26 cellular contexts compared by ENCODE assay signal in genomic region chr17:34853916-34854315, GRCh38.
"Had no signal": no experiment of that assay in that cellular context is flagged by ENCODE, and none has a peak within 500 bp of the region (broad histone marks: within the 10 kb centered on the region; RNA-seq: fewer than 3 reads in every experiment).

No MANE protein-coding gene starts in this region.

- H3K4me1 ChIP-seq: neural progenitor cell, parathyroid adenoma, prostate gland, right atrium auricular region, sigmoid colon, stomach, thyroid gland, tibial nerve, upper lobe of left lung, vagina had no signal

- DNase-seq: natural killer cell; occipital lobe; ovary; posterior cingulate gyrus; retina; right lobe of liver; sigmoid colon; small intestine; stimulated activated CD4-positive, alpha-beta T cell treated with anti-CD3 and anti-CD28 coated beads, Interleukin-15, amount 100 ng/mL, for 24 hours; stimulated activated CD4-positive, alpha-beta T cell treated with anti-CD3 and anti-CD28 coated beads, Interleukin-2, amount 100 ng/mL, for 24 hours; stimulated activated CD4-positive, alpha-beta T cell treated with anti-CD3 and anti-CD28 coated beads, Interleukin-2, amount 100 ng/mL, for 48 hours; stimulated activated CD4-positive, alpha-beta T cell treated with anti-CD3 and anti-CD28 coated beads, Interleukin-4, amount 100 ng/mL, for 24 hours; stimulated activated naive B cell treated with anti-CD40 and anti-IgM and Interleukin-4, amounts not matched to agents 10 μg/mL and 1 μg/mL and 100 μg/mL, for 72 hours; stimulated activated naive CD4-positive, alpha-beta T cell treated with Interleukin-2 at 50 U/mL for 16 hours; stomach; thyroid gland; trophoblast cell; upper lobe of left lung had no signal

- H3K9me3 ChIP-seq: ovary, prostate gland, right atrium auricular region, right lobe of liver, sigmoid colon, stomach, thoracic aorta, thyroid gland, tibial nerve, upper lobe of left lung, vagina had no signal

- H3K27ac ChIP-seq: neural progenitor cell, ovary, parathyroid adenoma, prostate gland, right atrium auricular region, right lobe of liver, sigmoid colon, stomach, thoracic aorta, thyroid gland, tibial nerve, upper lobe of left lung, vagina had no signal

- ATAC-seq: natural killer cell; right lobe of liver; stimulated activated effector memory CD8-positive, alpha-beta T cell treated with anti-CD3 and anti-CD28 coated beads, Interleukin-12 subunit alpha, Interleukin-12 subunit beta, amount 100 ng/mL, for 72 hours; stimulated activated naive B cell treated with anti-CD40 and anti-IgM and Interleukin-4, amounts not matched to agents 10 μg/mL and 1 μg/mL and 100 μg/mL, for 72 hours had no signal

- H3K4me3 ChIP-seq: neural progenitor cell, ovary, prostate gland, right atrium auricular region, right lobe of liver, sigmoid colon, stomach, thoracic aorta, thyroid gland, tibial nerve, upper lobe of left lung, vagina had no signal

- H3K27me3 ChIP-seq: neural progenitor cell, ovary, right atrium auricular region, right lobe of liver, sigmoid colon, thyroid gland, tibial nerve, upper lobe of left lung, vagina had no signal
